24 cellular contexts compared by ENCODE assay signal in the genomic region with DNA sequence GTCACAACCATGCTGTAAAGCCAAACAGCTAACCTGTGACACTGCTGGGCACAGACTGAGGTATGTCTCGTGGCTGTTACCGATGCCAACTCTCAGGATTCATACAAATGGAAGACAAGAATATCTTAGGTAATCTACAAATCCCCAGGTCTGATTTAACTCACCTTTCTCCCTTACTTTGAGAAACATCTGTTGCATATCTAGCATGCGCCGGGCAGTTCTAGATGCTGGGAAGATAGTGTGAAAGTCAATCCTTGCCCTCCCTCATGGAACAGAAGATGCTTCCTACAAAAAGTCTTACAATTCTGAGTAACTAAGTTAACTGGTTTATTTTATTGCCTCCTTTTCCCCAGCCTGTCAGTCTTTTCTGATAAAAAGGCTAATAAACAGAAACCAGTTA.
A peak's percentile ranks its signal among the peaks of the same experiment; 100 is the strongest.
DNase-seq lines count a peak whose midpoint lies in the region; ATAC-seq and TF ChIP-seq lines count a peak whose summit lies in the region.
"Had no signal": no experiment of that assay in that cellular context is flagged by ENCODE, and none has a peak within 500 bp of the region (broad histone marks: within the 10 kb centered on the region; RNA-seq: fewer than 3 reads in every experiment).

No MANE protein-coding gene starts in this region.

- no peak overlapping the region for H3K4me2 ChIP-seq in IMR-90 (ENCODE audit: low read depth, low read length)

- peak overlapping the region; percentile 73 for H2BK5ac ChIP-seq in IMR-90 (ENCODE audit: low read depth, low read length, poor library complexity, severe bottlenecking)

- H3K36me3 ChIP-seq in IMR-90 (ENCODE audit: control insufficient read depth, insufficient read depth, low read length) = no peaks in the 10 kb centered on the region
- H3K36me3 ChIP-seq in colonic mucosa = no peaks in the 10 kb centered on the region
- H3K36me3 ChIP-seq in muscle layer of colon (ENCODE audit: insufficient read depth, low read length) = no peaks in the 10 kb centered on the region
- no peaks in the 10 kb centered on the region for H3K36me3 ChIP-seq in testis (ENCODE audit: low read depth, missing control alignments)
- H3K36me3 ChIP-seq: esophagus squamous epithelium, gastrocnemius medialis had no signal

- H3K27me3 ChIP-seq in IMR-90 (ENCODE audit: control insufficient read depth, insufficient read depth, low read length) (no peaks in the 10 kb centered on the region), colonic mucosa (no peaks in the 10 kb centered on the region), muscle layer of colon (ENCODE audit: control insufficient read depth in 1 of 2, insufficient read depth in 2 of 2, low read length in 2 of 2) (no peaks in the 10 kb centered on the region), testis (no peaks in the 10 kb centered on the region)
- H3K27me3 ChIP-seq: esophagus squamous epithelium, gastrocnemius medialis had no signal

- peak overlapping the region; percentile 88 for H3K4ac ChIP-seq in IMR-90 (ENCODE audit: low read depth, low read length)

- peak overlapping the region; percentile 75; the same call in 1 of the 2 replicates for H4K5ac ChIP-seq in IMR-90 (ENCODE audit: low read depth, low read length)

- H2BK20ac ChIP-seq in IMR-90 (ENCODE audit: low read depth, low read length) = peak overlapping the region; percentile 86

- dilution Hi-C loops in IMR-90 (cut with HindIII; ENCODE audit: low sequenced_read_pairs, unreplicated experiment) = no loop called here

- peak overlapping the region; percentile 21 for H4K91ac ChIP-seq in IMR-90 (ENCODE audit: insufficient read depth, low read depth, low read length)

- in situ Hi-C loops in IMR-90 (cut with MboI; ENCODE audit: low sequenced_read_pairs) = loop anchor here (25.0 kb wide), 1 partner anchor 199 kb away; no protein-coding TSS in a partner anchor

- H3K14ac ChIP-seq in IMR-90 (replicated peaks; ENCODE audit: low read depth, low read length) = peak overlapping the region; percentile 89; the same call in 1 of the 2 replicates

- no peaks in the 10 kb centered on the region for H3K36me3 Mint-ChIP-seq in activated CD4-positive, alpha-beta memory T cell treated with anti-CD3 and anti-CD28 coated beads for 36 hours
- H3K36me3 Mint-ChIP-seq: stimulated activated naive B cell treated with anti-CD40 and anti-IgM and Interleukin-4, amounts not matched to agents 10 μg/mL and 1 μg/mL and 100 μg/mL, for 72 hours had no signal

- ATAC-seq in IMR-90 (ENCODE audit: low read depth) (no peak), GM19395 (IDR thresholded peaks at IDR 0.05; ENCODE audit: unreplicated experiment) (no peak)
- ATAC-seq: gastrocnemius medialis; stimulated activated naive B cell treated with anti-CD40 and anti-IgM and Interleukin-4, amounts not matched to agents 10 μg/mL and 1 μg/mL and 100 μg/mL, for 72 hours had no signal

- no peak for TF ChIP-seq POLR2A in IMR-90 (IDR thresholded peaks at IDR 0.05; ENCODE audit: low read depth, low read length)
- TF ChIP-seq POLR2A in testis (IDR thresholded peaks at IDR 0.05) = no peak

- TF ChIP-seq RAD21 in IMR-90 (IDR thresholded peaks at IDR 0.05; ENCODE audit: low read length) = no peak

- H2BK15ac ChIP-seq in IMR-90 (ENCODE audit: low read depth, low read length) = peak overlapping the region; percentile 13; the same call in 2 of the 3 replicates

- DNase-seq in IMR-90 = no peak
- DNase-seq in colonic mucosa = no peak
- no peak for DNase-seq in testis
- DNase-seq in activated CD4-positive, alpha-beta memory T cell treated with anti-CD3 and anti-CD28 coated beads for 36 hours = no peak
- DNase-seq in GOT3 (lab: John Stamatoyannopoulos, UW) = no peak
- no peak for DNase-seq in NCI-H2081 (lab: John Stamatoyannopoulos, UW)
- DNase-seq: activated CD4-positive, CD25-positive, alpha-beta regulatory T cell treated with anti-CD3 and anti-CD28 coated beads, Interleukin-2, amount 50 U/mL, for 72 hours; activated naive CD4-positive, alpha-beta T cell; activated T-cell treated with anti-CD3 and anti-CD28 coated beads, Interleukin-2, amount 50 U/mL, for 48 hours; esophagus squamous epithelium; gastrocnemius medialis; H9; hypothalamus; mucosa of descending colon; NCI-H1436 treated with DMSO at 0.1 percent for 48 hours; NCI-H524; NK-92 treated with Interleukin-12 subunit alpha and Interleukin-12 subunit beta, amount 100 ng/mL, for 24 hours; stimulated activated CD4-positive, alpha-beta T cell treated with anti-CD3 and anti-CD28 coated beads, Interleukin-12 subunit alpha, Interleukin-12 subunit beta, amount 100 ng/mL, for 4 hours; stimulated activated CD4-positive, alpha-beta T cell treated with anti-CD3 and anti-CD28 coated beads, Interleukin-4, amount 100 ng/mL, for 24 hours; stimulated activated naive B cell treated with anti-CD40 and anti-IgM and Interleukin-4, amounts not matched to agents 10 μg/mL and 1 μg/mL and 100 μg/mL, for 72 hours; T-helper 1 cell had no signal

- peak overlapping the region in 1 of 2 experiments; percentile 79; a peak in 1 of 4 replicates for H4K8ac ChIP-seq in IMR-90 (ENCODE audit: low read depth in 2 of 2, low read length in 2 of 2)

- no CpG with 5 or more reads among the region's 4 CpGs for WGBS in IMR-90 (ENCODE audit: extremely low coverage in 2 of 2, insufficient read length in 1 of 2), 2 experiments
- 86 to 93% methylated on average over 4 of the region's 4 CpGs for WGBS in testis, 2 donors

- H3K4me3 ChIP-seq in IMR-90 (ENCODE audit: insufficient read depth, low read depth, low read length) = no peak overlapping the region
- H3K4me3 ChIP-seq in colonic mucosa = no peak overlapping the region
- H3K4me3 ChIP-seq in muscle layer of colon (ENCODE audit: low read depth in 1 of 2, low read length in 2 of 2) = no peak overlapping the region
- no peak overlapping the region for H3K4me3 ChIP-seq in testis
- H3K4me3 ChIP-seq: gastrocnemius medialis, mucosa of descending colon had no signal

- H3K4me3 Mint-ChIP-seq in activated CD4-positive, alpha-beta memory T cell treated with anti-CD3 and anti-CD28 coated beads for 36 hours = no peak overlapping the region
- H3K4me3 Mint-ChIP-seq: H9; stimulated activated naive B cell treated with anti-CD40 and anti-IgM and Interleukin-4, amounts not matched to agents 10 μg/mL and 1 μg/mL and 100 μg/mL, for 72 hours had no signal

- no peak overlapping the region for H2AK9ac ChIP-seq in IMR-90 (replicated peaks; ENCODE audit: low read depth, low read length, poor library complexity)

- H3K9ac ChIP-seq in IMR-90 (ENCODE audit: low read depth, low read length) (no peak overlapping the region), colonic mucosa (ENCODE audit: low read depth in 2 of 2, low read length in 2 of 2) (peak overlapping the region in 1 of 2 donors; percentile 22), muscle layer of colon (ENCODE audit: low read length) (no peak overlapping the region)

- peaks cover 0 to 10% of the 10 kb centered on the region in 2 experiments; a peak in 1 of 4 replicates for H3K79me1 ChIP-seq in IMR-90 (ENCODE audit: low read depth in 1 of 2, low read length in 2 of 2)

- no peaks in the 10 kb centered on the region for H3K4me1 Mint-ChIP-seq in activated CD4-positive, alpha-beta memory T cell treated with anti-CD3 and anti-CD28 coated beads for 36 hours (ENCODE audit: low read depth)
- H3K4me1 Mint-ChIP-seq: stimulated activated naive B cell treated with anti-CD40 and anti-IgM and Interleukin-4, amounts not matched to agents 10 μg/mL and 1 μg/mL and 100 μg/mL, for 72 hours had no signal

- peaks cover 12% of the 10 kb centered on the region for H3K9me1 ChIP-seq in IMR-90 (ENCODE audit: insufficient read depth, low read length)

- H3K9me3 ChIP-seq in IMR-90 (ENCODE audit: control insufficient read depth, insufficient read depth, low read length) (no peaks in the 10 kb centered on the region), colonic mucosa (no peaks in the 10 kb centered on the region), muscle layer of colon (ENCODE audit: low read length) (no peaks in the 10 kb centered on the region), testis (no peaks in the 10 kb centered on the region)
- H3K9me3 ChIP-seq: esophagus squamous epithelium, gastrocnemius medialis, mucosa of descending colon had no signal

- H2BK120ac ChIP-seq in IMR-90 (ENCODE audit: low read depth, low read length) = peak overlapping the region; percentile 79

- intact Hi-C loops in IMR-90 (cut with micrococcal nuclease) = no loop called here
- intact Hi-C loops in colonic mucosa (cut with DNase I) = loop anchor here (10.0 kb wide), 1 partner anchor 81 kb away; no protein-coding TSS in a partner anchor
- intact Hi-C loops in testis (cut with DNase I; ENCODE audit: low total_unique reads) = no loop called here
- intact Hi-C loops in activated CD4-positive, alpha-beta memory T cell treated with anti-CD3 and anti-CD28 coated beads for 36 hours (cut with micrococcal nuclease) = no loop called here

- H4K20me1 ChIP-seq in IMR-90 (ENCODE audit: insufficient read depth, low read length) = no peaks in the 10 kb centered on the region

- TF ChIP-seq CTCF in IMR-90 (conservative IDR thresholded peaks at IDR 0.05; ENCODE audit: low read depth, low read length) (no peak), colonic mucosa (IDR thresholded peaks at IDR 0.05) (no peak), testis (IDR thresholded peaks at IDR 0.05) (no peak)

- H3K23ac ChIP-seq in IMR-90 (ENCODE audit: low read depth, low read length) = peak overlapping the region; percentile 72; the same call in 1 of the 2 replicates

- peak overlapping the region; percentile 83; the same call in 1 of the 2 replicates for H2AK5ac ChIP-seq in IMR-90 (ENCODE audit: low read depth, low read length)

- H3K4me1 ChIP-seq in IMR-90 (ENCODE audit: control insufficient read depth, insufficient read depth, low read length) = peaks cover 15% of the 10 kb centered on the region
- H3K4me1 ChIP-seq in colonic mucosa = peaks cover 11% of the 10 kb centered on the region
- peaks cover 28% of the 10 kb centered on the region for H3K4me1 ChIP-seq in muscle layer of colon (ENCODE audit: insufficient read depth, low read length)
- H3K4me1 ChIP-seq in testis = peaks cover 8% of the 10 kb centered on the region
- H3K4me1 ChIP-seq: gastrocnemius medialis had no signal

- H3K27ac ChIP-seq in IMR-90 (ENCODE audit: insufficient read depth, low read length) (peak overlapping the region; percentile 23; the same call in 1 of the 2 replicates), colonic mucosa (peak overlapping the region; percentile 74), muscle layer of colon (ENCODE audit: low read depth, low read length) (peak overlapping the region; percentile 39), testis (peak overlapping the region; percentile 52 to 64)
- H3K27ac ChIP-seq: C4-2B had no signal

- no peaks in the 10 kb centered on the region for H3K27me3 Mint-ChIP-seq in activated CD4-positive, alpha-beta memory T cell treated with anti-CD3 and anti-CD28 coated beads for 36 hours
- H3K27me3 Mint-ChIP-seq: stimulated activated naive B cell treated with anti-CD40 and anti-IgM and Interleukin-4, amounts not matched to agents 10 μg/mL and 1 μg/mL and 100 μg/mL, for 72 hours had no signal

- peak overlapping the region; percentile 93 for H3K18ac ChIP-seq in IMR-90 (ENCODE audit: low read depth, low read length)

- BruUV-seq in IMR-90 (replicated peaks; lab: Mats Ljungman, UMichigan) = no TSS peak

- H3K56ac ChIP-seq in IMR-90 (ENCODE audit: extremely low read depth, insufficient read depth, low read length) = 0 out of 2 replicates have a peak overlapping the region, but pooled peaks have one; percentile 1

- CTCF ChIA-PET in IMR-90 (lab: Yijun Ruan, JAX) = interaction anchor here (0.6 kb wide), 1 partner anchor 302 kb away, joined by 6 read pairs; no protein-coding TSS in a partner anchor
- CTCF ChIA-PET in activated CD4-positive, alpha-beta memory T cell treated with anti-CD3 and anti-CD28 coated beads for 36 hours (lab: Charles Lee) = no interaction called here

- no peak overlapping the region for H3K27ac Mint-ChIP-seq in activated CD4-positive, alpha-beta memory T cell treated with anti-CD3 and anti-CD28 coated beads for 36 hours
- H3K27ac Mint-ChIP-seq: H9; stimulated activated naive B cell treated with anti-CD40 and anti-IgM and Interleukin-4, amounts not matched to agents 10 μg/mL and 1 μg/mL and 100 μg/mL, for 72 hours had no signal

- no peak overlapping the region for H2AFZ ChIP-seq in IMR-90 (replicated peaks; ENCODE audit: low read length, poor library complexity)

- POLR2A ChIA-PET in IMR-90 (lab: Charles Lee; ENCODE audit: unreplicated experiment) = no interaction called here
- POLR2A ChIA-PET in activated CD4-positive, alpha-beta memory T cell treated with anti-CD3 and anti-CD28 coated beads for 36 hours (lab: Charles Lee) = no interaction called here

- peaks cover 8% of the 10 kb centered on the region for H3K9me3 Mint-ChIP-seq in activated CD4-positive, alpha-beta memory T cell treated with anti-CD3 and anti-CD28 coated beads for 36 hours
- H3K9me3 Mint-ChIP-seq: H9 had no signal

Comparison
In these comparisons a context has a peak if more than half of its experiments do, and no peak if none do; other contexts are left out.
1. H3K27ac ChIP-seq: peak in every context shown above with its lines; median percentile 74 in colonic mucosa; 58 in testis; 39 in muscle layer of colon; 23 in IMR-90.